Comparison of ENCODE assay signal across 8 cellular contexts in genomic region chr7:151795168-151795754, GRCh38.
DNase-seq lines count a peak whose midpoint lies in the region; ATAC-seq and TF ChIP-seq lines count a peak whose summit lies in the region.

No MANE protein-coding gene starts in this region.

- no peak for TF ChIP-seq CTCF in right lobe of liver (IDR thresholded peaks at IDR 0.05)
- TF ChIP-seq CTCF in upper lobe of left lung (IDR thresholded peaks at IDR 0.05), result no peak
- no peak for TF ChIP-seq CTCF in mesothelial cell of epicardium (IDR thresholded peaks at IDR 0.05; ENCODE audit: unreplicated experiment)
- no peak for TF ChIP-seq CTCF in ovary (IDR thresholded peaks at IDR 0.05)

- H3K27ac Mint-ChIP-seq in activated naive CD4-positive, alpha-beta T cell treated with anti-CD3 and anti-CD28 coated beads for 36 hours, result no peak overlapping the region
- peak overlapping the region; percentile 67 for H3K27ac Mint-ChIP-seq in activated CD4-positive, alpha-beta T cell treated with anti-CD3 and anti-CD28 coated beads for 36 hours
- H3K27ac Mint-ChIP-seq in mesothelial cell of epicardium, result no peak overlapping the region

- TF ChIP-seq EP300 in upper lobe of left lung (IDR thresholded peaks at IDR 0.05) (no peak), ovary (IDR thresholded peaks at IDR 0.05) (no peak)

- H3K27ac ChIP-seq in right lobe of liver (peak overlapping the region; percentile 93 to 98 (median 98)), upper lobe of left lung (peak overlapping the region; percentile 74 to 93 (median 80)), ovary (no peak overlapping the region)

- POLR2A ChIA-PET in activated CD4-positive, alpha-beta T cell treated with anti-CD3 and anti-CD28 coated beads for 36 hours (lab: Charles Lee), result no interaction called here

- TF ChIP-seq POLR2A in right lobe of liver (IDR thresholded peaks at IDR 0.05), result no peak
- TF ChIP-seq POLR2A in upper lobe of left lung (IDR thresholded peaks at IDR 0.05), result no peak
- TF ChIP-seq POLR2A in ovary (IDR thresholded peaks at IDR 0.05), result no peak

- H3K36me3 ChIP-seq in right lobe of liver, result no peaks in the 10 kb centered on the region
- H3K36me3 ChIP-seq in upper lobe of left lung, result no peaks in the 10 kb centered on the region
- H3K36me3 ChIP-seq in ovary, result no peaks in the 10 kb centered on the region

- H3K4me3 ChIP-seq in right lobe of liver (no peak overlapping the region), upper lobe of left lung (no peak overlapping the region), ovary (no peak overlapping the region)

- H3K9me3 ChIP-seq in right lobe of liver (no peaks in the 10 kb centered on the region), upper lobe of left lung (no peaks in the 10 kb centered on the region), ovary (no peaks in the 10 kb centered on the region)

- no peaks in the 10 kb centered on the region for H3K27me3 ChIP-seq in right lobe of liver
- no peaks in the 10 kb centered on the region for H3K27me3 ChIP-seq in upper lobe of left lung
- H3K27me3 ChIP-seq in ovary, result no peaks in the 10 kb centered on the region

- ATAC-seq in activated CD4-positive, alpha-beta T cell treated with anti-CD3 and anti-CD28 coated beads for 36 hours, result peak; percentile 93
- ATAC-seq in right lobe of liver (no peak), upper lobe of left lung (ENCODE audit: low FRiP score in 2 of 2) (no peak)

- H3K9me3 Mint-ChIP-seq in activated naive CD4-positive, alpha-beta T cell treated with anti-CD3 and anti-CD28 coated beads for 36 hours, result no peaks in the 10 kb centered on the region
- H3K9me3 Mint-ChIP-seq in activated CD4-positive, alpha-beta T cell treated with anti-CD3 and anti-CD28 coated beads for 36 hours (ENCODE audit: low read depth), result no peaks in the 10 kb centered on the region
- no peaks in the 10 kb centered on the region for H3K9me3 Mint-ChIP-seq in mesothelial cell of epicardium

- H3K4me1 ChIP-seq in right lobe of liver (peaks cover 0 to 78% (median 30%) of the 10 kb centered on the region in 4 donors), upper lobe of left lung (peaks cover 32 to 60% (median 52%) of the 10 kb centered on the region in 4 donors), ovary (ENCODE audit: insufficient read depth) (no peaks in the 10 kb centered on the region)

- H3K36me3 Mint-ChIP-seq in activated naive CD4-positive, alpha-beta T cell treated with anti-CD3 and anti-CD28 coated beads for 36 hours (ENCODE audit: low read depth), result no peaks in the 10 kb centered on the region
- no peaks in the 10 kb centered on the region for H3K36me3 Mint-ChIP-seq in activated CD4-positive, alpha-beta T cell treated with anti-CD3 and anti-CD28 coated beads for 36 hours (ENCODE audit: low read depth)
- no peaks in the 10 kb centered on the region for H3K36me3 Mint-ChIP-seq in mesothelial cell of epicardium

- no peak overlapping the region for H3K4me3 Mint-ChIP-seq in activated naive CD4-positive, alpha-beta T cell treated with anti-CD3 and anti-CD28 coated beads for 36 hours
- H3K4me3 Mint-ChIP-seq in activated CD4-positive, alpha-beta T cell treated with anti-CD3 and anti-CD28 coated beads for 36 hours, result no peak overlapping the region
- H3K4me3 Mint-ChIP-seq in mesothelial cell of epicardium, result no peak overlapping the region

- no peaks in the 10 kb centered on the region for H3K27me3 Mint-ChIP-seq in activated naive CD4-positive, alpha-beta T cell treated with anti-CD3 and anti-CD28 coated beads for 36 hours (ENCODE audit: low read depth)
- H3K27me3 Mint-ChIP-seq in activated CD4-positive, alpha-beta T cell treated with anti-CD3 and anti-CD28 coated beads for 36 hours, result no peaks in the 10 kb centered on the region
- H3K27me3 Mint-ChIP-seq in mesothelial cell of epicardium (ENCODE audit: low read depth), result no peaks in the 10 kb centered on the region

- H3K4me1 Mint-ChIP-seq in activated naive CD4-positive, alpha-beta T cell treated with anti-CD3 and anti-CD28 coated beads for 36 hours (ENCODE audit: low read depth), result peaks cover 10% of the 10 kb centered on the region
- H3K4me1 Mint-ChIP-seq in activated CD4-positive, alpha-beta T cell treated with anti-CD3 and anti-CD28 coated beads for 36 hours, result peaks cover 33% of the 10 kb centered on the region
- no peaks in the 10 kb centered on the region for H3K4me1 Mint-ChIP-seq in mesothelial cell of epicardium

- peak; percentile 81 for DNase-seq in activated naive CD4-positive, alpha-beta T cell treated with anti-CD3 and anti-CD28 coated beads for 36 hours
- no peak for DNase-seq in activated naive CD4-positive, alpha-beta T cell (lab: John Stamatoyannopoulos, UW)
- peak; percentile 94 for DNase-seq in activated CD4-positive, alpha-beta T cell treated with anti-CD3 and anti-CD28 coated beads for 36 hours
- peak in 1 of 3 donors; percentile 53 for DNase-seq in right lobe of liver
- no peak for DNase-seq in upper lobe of left lung
- no peak for DNase-seq in mesothelial cell of epicardium (ENCODE audit: low spot score in 2 of 2, unreplicated experiment in 2 of 2)
- no peak for DNase-seq in ovary
- no peak for DNase-seq in NCI-H1694 treated with DMSO at 0.1 percent for 48 hours (lab: John Stamatoyannopoulos, UW)

- intact Hi-C loops in activated naive CD4-positive, alpha-beta T cell treated with anti-CD3 and anti-CD28 coated beads for 36 hours (cut with micrococcal nuclease), result no loop called here
- intact Hi-C loops in activated CD4-positive, alpha-beta T cell treated with anti-CD3 and anti-CD28 coated beads for 36 hours (cut with DNase I, micrococcal nuclease), result loop anchor here in 1 of 2 experiments (1.0 to 2.0 kb wide), 5 partner anchors 26 to 276 kb away; partner anchors contain the start of genes PRKAG2 and RHEB
- intact Hi-C loops in right lobe of liver (cut with DNase I) (no loop called here), ovary (cut with DNase I) (no loop called here)

- WGBS in right lobe of liver (ENCODE audit: insufficient coverage, low coverage, low lambda C conversion rate, missing lambda C conversion rate), result 63% methylated on average over 8 of the region's 16 CpGs
- 89 to 94% methylated on average over 4 to 16 of the region's 16 CpGs for WGBS in upper lobe of left lung, 2 donors
- 91% methylated on average over 16 of the region's 16 CpGs for WGBS in ovary, 3 donors

- CTCF ChIA-PET in activated naive CD4-positive, alpha-beta T cell treated with anti-CD3 and anti-CD28 coated beads for 36 hours (lab: Charles Lee), result interaction anchor here (3.2 kb wide), 1 partner anchor 12 kb away, joined by 17 read pairs; no protein-coding TSS in a partner anchor
- CTCF ChIA-PET in activated CD4-positive, alpha-beta T cell treated with anti-CD3 and anti-CD28 coated beads for 36 hours (lab: Charles Lee), result interaction anchor here (5.6 kb wide), 1 partner anchor 12 kb away, joined by 35 read pairs; no protein-coding TSS in a partner anchor

Comparison
In these comparisons a context has a peak if more than half of its experiments do, and no peak if none do; other contexts are left out.
1. DNase-seq: peak in activated naive CD4-positive, alpha-beta T cell treated with anti-CD3 and anti-CD28 coated beads for 36 hours (single experiment) and activated CD4-positive, alpha-beta T cell treated with anti-CD3 and anti-CD28 coated beads for 36 hours (single experiment); none in activated naive CD4-positive, alpha-beta T cell (0 of 4), upper lobe of left lung (0 of 2), mesothelial cell of epicardium (0 of 2), ovary (0 of 5) and NCI-H1694 treated with DMSO at 0.1 percent for 48 hours (single experiment).
2. H3K27ac ChIP-seq: peak in right lobe of liver (3 of 3) and upper lobe of left lung (4 of 4); none in ovary (0 of 2).